Comparison of ENCODE assay signal across 1 cellular context in genomic region chr19:36236304-36236945, GRCh38.
TF ChIP-seq lines count a peak whose summit lies in the region.

No MANE protein-coding gene starts in this region.

TF ChIP-seq in WTC11, 78 proteins besides CTCF, POLR2A, EP300 and RAD21 (continued from another document):
- TF ChIP-seq ZMAT4 (CRISPR knock-in tag; IDR thresholded peaks at IDR 0.05): no peak
- no peak for TF ChIP-seq E2F1 (CRISPR knock-in tag; IDR thresholded peaks at IDR 0.05)
- no peak for TF ChIP-seq SMAD4 (CRISPR knock-in tag; IDR thresholded peaks at IDR 0.05)
